27 cellular contexts compared by ENCODE assay signal in the genomic region with DNA sequence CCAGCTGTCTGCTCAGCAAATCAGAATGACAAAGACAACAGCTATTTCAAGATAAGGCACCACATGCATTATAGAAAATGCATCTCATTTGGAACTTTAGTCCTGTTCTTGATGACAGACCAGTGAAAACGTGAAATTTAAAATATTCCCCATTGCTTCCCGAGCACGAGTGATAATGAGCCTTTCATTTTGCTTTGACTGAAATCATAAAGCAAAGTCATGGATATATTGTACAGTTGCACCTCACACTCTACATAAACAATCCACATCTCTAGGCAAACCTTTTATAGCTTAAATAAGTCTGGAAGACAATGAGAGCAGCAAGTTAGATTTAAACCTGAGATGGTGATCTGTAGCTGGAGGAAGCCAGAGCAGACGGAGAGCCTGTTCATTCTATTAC.
"Had no signal": no experiment of that assay in that cellular context is flagged by ENCODE, and none has a peak within 500 bp of the region (broad histone marks: within the 10 kb centered on the region; RNA-seq: fewer than 3 reads in every experiment).

No MANE protein-coding gene starts in this region.

- H3K36me3 ChIP-seq: left ventricle myocardium inferior, pancreas, prostate gland, stomach, thyroid gland, transverse colon, upper lobe of left lung, vagina had no signal

- H3K4me1 Mint-ChIP-seq: naive thymus-derived CD4-positive, alpha-beta T cell had no signal

- H3K4me3 Mint-ChIP-seq: mesothelial cell of epicardium; naive thymus-derived CD4-positive, alpha-beta T cell; natural killer cell treated with Interleukin-12 subunit alpha and Interleukin-12 subunit beta and Interleukin-15 and Interleukin-18, amount 100 ng/mL, for 72 hours; stimulated activated naive B cell treated with anti-CD40 and anti-IgM and Interleukin-4, amounts not matched to agents 10 μg/mL and 1 μg/mL and 100 μg/mL, for 72 hours had no signal

- H3K27ac Mint-ChIP-seq: mesothelial cell of epicardium; naive thymus-derived CD4-positive, alpha-beta T cell; natural killer cell treated with Interleukin-12 subunit alpha and Interleukin-12 subunit beta and Interleukin-15 and Interleukin-18, amount 100 ng/mL, for 72 hours; stimulated activated naive B cell treated with anti-CD40 and anti-IgM and Interleukin-4, amounts not matched to agents 10 μg/mL and 1 μg/mL and 100 μg/mL, for 72 hours had no signal

- H3K9me3 Mint-ChIP-seq: natural killer cell treated with Interleukin-12 subunit alpha and Interleukin-12 subunit beta and Interleukin-15 and Interleukin-18, amount 100 ng/mL, for 72 hours; stimulated activated naive B cell treated with anti-CD40 and anti-IgM and Interleukin-4, amounts not matched to agents 10 μg/mL and 1 μg/mL and 100 μg/mL, for 72 hours had no signal

- H3K4me1 ChIP-seq: pancreas, prostate gland, stomach, testis, thyroid gland, transverse colon, upper lobe of left lung had no signal

- H3K9me3 ChIP-seq: left ventricle myocardium inferior, pancreas, prostate gland, stomach, testis, thyroid gland, transverse colon, upper lobe of left lung, vagina had no signal

- DNase-seq: hypothalamus; islet precursor cell; left ventricle myocardium inferior; mesendoderm; naive thymus-derived CD4-positive, alpha-beta T cell; nucleus accumbens; pancreas; posterior cingulate gyrus; retina; right cardiac atrium; stimulated activated CD4-positive, alpha-beta T cell treated with anti-CD3 and anti-CD28 coated beads, Interleukin-12 subunit alpha, Interleukin-12 subunit beta, amount 100 ng/mL, for 4 hours; stimulated activated CD4-positive, alpha-beta T cell treated with anti-CD3 and anti-CD28 coated beads, Interleukin-15, amount 100 ng/mL, for 24 hours; stimulated activated CD4-positive, alpha-beta T cell treated with anti-CD3 and anti-CD28 coated beads, Interleukin-2, amount 100 ng/mL, for 24 hours; stimulated activated CD4-positive, alpha-beta T cell treated with anti-CD3 and anti-CD28 coated beads, Interleukin-4, amount 100 ng/mL, for 1 hour; stimulated activated naive B cell treated with anti-CD40 and anti-IgM and Interleukin-4, amounts not matched to agents 10 μg/mL and 1 μg/mL and 100 μg/mL, for 72 hours; stimulated activated naive CD8-positive, alpha-beta T cell treated with anti-CD3 and anti-CD28 coated beads, Interleukin-15, Interleukin-2, amounts not matched to agents 100 U/mL and 50 U/mL, for 24 hours; stomach; testis; thyroid gland; transverse colon; upper lobe of left lung had no signal

- H3K4me3 ChIP-seq: left ventricle myocardium inferior, lung, pancreas, prostate gland, skin epidermis, stomach, testis, thyroid gland, transverse colon, upper lobe of left lung, vagina had no signal

- H3K36me3 Mint-ChIP-seq: mesothelial cell of epicardium; naive thymus-derived CD4-positive, alpha-beta T cell; natural killer cell treated with Interleukin-12 subunit alpha and Interleukin-12 subunit beta and Interleukin-15 and Interleukin-18, amount 100 ng/mL, for 72 hours; stimulated activated naive B cell treated with anti-CD40 and anti-IgM and Interleukin-4, amounts not matched to agents 10 μg/mL and 1 μg/mL and 100 μg/mL, for 72 hours had no signal

- H3K27me3 ChIP-seq: pancreas, testis, thyroid gland, transverse colon, upper lobe of left lung, vagina had no signal

- H3K27ac ChIP-seq: left ventricle myocardium inferior, pancreas, prostate gland, skin epidermis, stomach, testis, thyroid gland, transverse colon, upper lobe of left lung, vagina had no signal
